14 cellular contexts compared by ENCODE assay signal in genomic region chr3:55198554-55198953, GRCh38.
DNase-seq lines count a peak whose midpoint lies in the region; FAIRE-seq and TF ChIP-seq lines count a peak whose summit lies in the region.
"Had no signal": no experiment of that assay in that cellular context is flagged by ENCODE, and none has a peak within 500 bp of the region (broad histone marks: within the 10 kb centered on the region; RNA-seq: fewer than 3 reads in every experiment).

No MANE protein-coding gene starts in this region.

- no peaks in the 10 kb centered on the region for H3K4me1 ChIP-seq in kidney (ENCODE audit: control insufficient read depth in 1 of 2, insufficient read depth in 1 of 2, low read depth in 1 of 2, low read length in 2 of 2)
- H3K4me1 ChIP-seq: BE2C, neural progenitor cell, Peyer's patch, uterus had no signal

- no peaks in the 10 kb centered on the region for H3K27me3 ChIP-seq in AG04450 (ENCODE audit: control insufficient read depth, insufficient read depth, low read length)
- H3K27me3 ChIP-seq: BE2C, neural progenitor cell, Peyer's patch, uterus had no signal

- H3K4me3 ChIP-seq in AG04450 (ENCODE audit: low read depth, low read length), result no peak overlapping the region
- no peak overlapping the region for H3K4me3 ChIP-seq in kidney (ENCODE audit: low read length in 2 of 2)
- H3K4me3 ChIP-seq: neural progenitor cell, Peyer's patch, uterus had no signal

- intact Hi-C loops in kidney (cut with DNase I), result no loop called here

- H3K9me3 ChIP-seq in AG04450 (ENCODE audit: control insufficient read depth, insufficient read depth, low read length) (no peaks in the 10 kb centered on the region), kidney (ENCODE audit: control insufficient read depth in 1 of 2, low read length in 2 of 2) (no peaks in the 10 kb centered on the region)
- H3K9me3 ChIP-seq: BE2C, Peyer's patch, uterus had no signal

- DNase-seq in AG04450 (ENCODE audit: low read depth, low spot score), result peak; percentile 92
- peak; percentile 52 for DNase-seq in HTR-8/SVneo (ENCODE audit: insufficient read length, low spot score)
- peak; percentile 99 for DNase-seq in amniotic epithelial cell (ENCODE audit: low read depth)
- peak; percentile 69 for DNase-seq in islet precursor cell
- no peak for DNase-seq in activated CD4-positive, alpha-beta T cell treated with anti-CD3 and anti-CD28 coated beads, Interleukin-2, amount 50 U/mL, for 4 hours
- DNase-seq in RKO (ENCODE audit: low spot score), result no peak
- no peak for DNase-seq in 8988T
- no peak for DNase-seq in kidney
- DNase-seq: activated naive CD8-positive, alpha-beta T cell treated with anti-CD3 and anti-CD28 coated beads, Interleukin-2, amount 10 ng/mL, durations not matched to agents 7 days and 5 days; BE2C; Peyer's patch had no signal

- H3K9ac ChIP-seq in kidney (ENCODE audit: low read length in 2 of 2), result no peak overlapping the region
- H3K9ac ChIP-seq: neural progenitor cell had no signal

- H3K27ac ChIP-seq in AG04450 (ENCODE audit: low read depth, low read length) (peak overlapping the region; percentile 72), kidney (ENCODE audit: low read depth in 2 of 2, low read length in 2 of 2) (no peak overlapping the region)
- H3K27ac ChIP-seq: neural progenitor cell, Peyer's patch, uterus had no signal

- FAIRE-seq in HTR-8/SVneo (lab: Jason Lieb, UNC) (peak; percentile 51), kidney (lab: Jason Lieb, UNC) (no peak)
- FAIRE-seq: TTC549 had no signal

- CTCF ChIA-PET in AG04450 (lab: Charles Lee), result interaction anchor here (1.1 kb wide), 1 partner anchor 18 kb away, joined by 3 read pairs; no protein-coding TSS in a partner anchor

- POLR2A ChIA-PET in AG04450 (lab: Yijun Ruan, JAX), result interaction anchor here (0.7 to 1.2 kb wide), 5 partner anchors 10 to 266 kb away, joined by 3 to 10 read pairs (median 3); no protein-coding TSS in a partner anchor

- H3K36me3 ChIP-seq in kidney (ENCODE audit: control insufficient read depth in 1 of 2, insufficient read depth in 2 of 2, low read length in 2 of 2), result no peaks in the 10 kb centered on the region
- H3K36me3 ChIP-seq: BE2C, neural progenitor cell, Peyer's patch, uterus had no signal

- TF ChIP-seq CTCF in AG04450 (IDR thresholded peaks at IDR 0.05; ENCODE audit: low read depth, low read length) (no peak), kidney (IDR thresholded peaks at IDR 0.05; ENCODE audit: borderline replicate concordance, extremely low read depth, insufficient read depth) (no peak)

Comparison
In these comparisons a context has a peak if more than half of its experiments do, and no peak if none do; other contexts are left out.
1. DNase-seq: peak in AG04450 (single experiment), HTR-8/SVneo (single experiment), amniotic epithelial cell (single experiment) and islet precursor cell (single experiment); none in activated CD4-positive, alpha-beta T cell treated with anti-CD3 and anti-CD28 coated beads, Interleukin-2, amount 50 U/mL, for 4 hours (0 of 2), RKO (single experiment), 8988T (single experiment) and kidney (single experiment).